Comparison of ENCODE assay signal across 8 cellular contexts in genomic region chr11:62880231-62880802, GRCh38. TPM values are rescaled to one million over a fixed set of nuclear protein-coding genes. Genes with fewer than 3 reads are reported as not detected.
A peak's percentile ranks its signal among the peaks of the same experiment; 100 is the strongest.
DNase-seq lines count a peak whose midpoint lies in the region; ATAC-seq and TF ChIP-seq lines count a peak whose summit lies in the region.

No MANE protein-coding gene starts in this region.

- H3K36me3 Mint-ChIP-seq in stimulated activated memory B cell treated with anti-CD40 and anti-IgM and Interleukin-4, amounts not matched to agents 10 μg/mL and 1 μg/mL and 100 μg/mL, for 72 hours, result peaks cover 53% of the 10 kb centered on the region

- H3K9me3 ChIP-seq in breast epithelium, result no peaks in the 10 kb centered on the region

- TF ChIP-seq POLR2A in breast epithelium (IDR thresholded peaks at IDR 0.05), result no peak

- H3K27me3 Mint-ChIP-seq in stimulated activated memory B cell treated with anti-CD40 and anti-IgM and Interleukin-4, amounts not matched to agents 10 μg/mL and 1 μg/mL and 100 μg/mL, for 72 hours, result no peaks in the 10 kb centered on the region

- H3K4me1 Mint-ChIP-seq in stimulated activated memory B cell treated with anti-CD40 and anti-IgM and Interleukin-4, amounts not matched to agents 10 μg/mL and 1 μg/mL and 100 μg/mL, for 72 hours, result peaks cover 45% of the 10 kb centered on the region

- peak overlapping the region; percentile 68 to 99 (median 92) for H3K4me3 ChIP-seq in breast epithelium

- peak overlapping the region; percentile 97 to 100 for H3K27ac ChIP-seq in breast epithelium

- peak overlapping the region; percentile 99 for H3K4me3 Mint-ChIP-seq in stimulated activated memory B cell treated with anti-CD40 and anti-IgM and Interleukin-4, amounts not matched to agents 10 μg/mL and 1 μg/mL and 100 μg/mL, for 72 hours

- peaks cover 3 to 24% of the 10 kb centered on the region in 2 donors for H3K4me1 ChIP-seq in breast epithelium

- no peak for TF ChIP-seq CTCF in breast epithelium (IDR thresholded peaks at IDR 0.05)

- intact Hi-C loops in breast epithelium (cut with DNase I; ENCODE audit: low total_unique reads) (no loop called here), left colon (cut with DNase I, micrococcal nuclease) (no loop called here)

- no peaks in the 10 kb centered on the region for H3K36me3 ChIP-seq in breast epithelium

- peak; percentile 19 for ATAC-seq in HG02678 (IDR thresholded peaks at IDR 0.05; ENCODE audit: unreplicated experiment)
- ATAC-seq in left colon, result peak; percentile 1
- ATAC-seq in stimulated activated memory B cell treated with anti-CD40 and anti-IgM and Interleukin-4, amounts not matched to agents 10 μg/mL and 1 μg/mL and 100 μg/mL, for 72 hours, result peak; percentile 67
- ATAC-seq in GM18519 (IDR thresholded peaks at IDR 0.05; ENCODE audit: low FRiP score, unreplicated experiment), result no peak

- no peaks in the 10 kb centered on the region for H3K9me3 Mint-ChIP-seq in stimulated activated memory B cell treated with anti-CD40 and anti-IgM and Interleukin-4, amounts not matched to agents 10 μg/mL and 1 μg/mL and 100 μg/mL, for 72 hours

- DNase-seq in activated CD8-positive, alpha-beta memory T cell treated with anti-CD3 and anti-CD28 coated beads for 48 hours (ENCODE audit: low read depth in 2 of 3, low spot score in 2 of 3), result peak in 2 of 3 experiments; percentile 30 to 47
- no peak for DNase-seq in activated CD8-positive, alpha-beta memory T cell treated with anti-CD3 and anti-CD28 coated beads for 24 hours
- DNase-seq in OCI-M1 (lab: John Stamatoyannopoulos, UW) (peak; percentile 83), breast epithelium (ENCODE audit: low spot score in 2 of 2) (peak; percentile 55 to 79), left colon (no peak)

- H3K27ac Mint-ChIP-seq in stimulated activated memory B cell treated with anti-CD40 and anti-IgM and Interleukin-4, amounts not matched to agents 10 μg/mL and 1 μg/mL and 100 μg/mL, for 72 hours, result peak overlapping the region; percentile 97

- no peaks in the 10 kb centered on the region for H3K27me3 ChIP-seq in breast epithelium

RNA-seq across cellular contexts. Expression of gene SLC3A2, which starts 0.4 kb away (rescaled TPM):
- total RNA-seq in breast epithelium (100 to 1,000 TPM; 147 to 214 (median 171) TPM), left colon (100 to 1,000 TPM in 1 of 2 donors, 10 to 100 TPM in 1; 98.8 to 107 TPM)

RNA-seq across cellular contexts. Expression of gene CHRM1, which starts 40.8 kb away (rescaled TPM):
- total RNA-seq in breast epithelium (1 to 10 TPM in 1 of 3 donors, under 1 TPM in 1, not detected in 1; 0.88 to 1.3 TPM), left colon (under 1 TPM; 0.84 to 0.98 TPM)

RNA-seq across cellular contexts. Expression of gene WDR74, which starts 40.9 kb away (rescaled TPM):
- total RNA-seq in breast epithelium (10 to 100 TPM; 46.6 to 62.6 (median 48.7) TPM), left colon (10 to 100 TPM; 31.3 to 38.9 TPM)

RNA-seq across cellular contexts. Expression of gene TEX54, which starts 47.7 kb away (rescaled TPM):
- total RNA-seq in breast epithelium, result 1 to 10 TPM in 1 of 3 donors, not detected in 2; 1.6 TPM
- not detected for total RNA-seq in left colon

RNA-seq across cellular contexts. Expression of gene STX5, which starts 48.5 kb away (rescaled TPM):
- 10 to 100 TPM; 30.8 to 42.3 (median 34.2) TPM for total RNA-seq in breast epithelium
- total RNA-seq in left colon, result 10 to 100 TPM; 37.7 to 39.6 TPM

Comparison
In these comparisons a context has a peak if more than half of its experiments do, and no peak if none do; other contexts are left out.
1. DNase-seq: peak in activated CD8-positive, alpha-beta memory T cell treated with anti-CD3 and anti-CD28 coated beads for 48 hours (2 of 3), OCI-M1 (single experiment) and breast epithelium (2 of 2); none in activated CD8-positive, alpha-beta memory T cell treated with anti-CD3 and anti-CD28 coated beads for 24 hours (single experiment) and left colon (0 of 2).